1 cellular context compared by ENCODE assay signal in genomic region chr3:35932995-35933394, GRCh38.
TF ChIP-seq lines count a peak whose summit lies in the region.

No MANE protein-coding gene starts in this region.

TF ChIP-seq in SK-N-SH, 30 proteins besides CTCF, POLR2A, EP300 and RAD21 (continued from another document):
- TF ChIP-seq POLR2AphosphoS5 (IDR thresholded peaks at IDR 0.05; ENCODE audit: low read depth, low read length): peak; percentile 54; the same call in 1 of the 2 replicates
- TF ChIP-seq REST (IDR thresholded peaks at IDR 0.05; ENCODE audit: low read depth, low read length): 0 out of 2 replicates have a peak, but pooled peaks have one; percentile 34
- TF ChIP-seq NRF1 (IDR thresholded peaks at IDR 0.05; ENCODE audit: low read depth, low read length): no peak
- TF ChIP-seq FOSL2 (IDR thresholded peaks at IDR 0.05; ENCODE audit: borderline replicate concordance, low read depth): peak; percentile 94
- TF ChIP-seq FOXJ3 (CRISPR knock-in tag; IDR thresholded peaks at IDR 0.05): no peak
- peak; percentile 94 for TF ChIP-seq MEF2A (IDR thresholded peaks at IDR 0.05; ENCODE audit: borderline replicate concordance, low read depth)
